Comparison of ENCODE assay signal across 1 cellular context in genomic region chr17:42246515-42246914, GRCh38.
TF ChIP-seq lines count a peak whose summit lies in the region.

No MANE protein-coding gene starts in this region.

TF ChIP-seq in HepG2, 621 proteins besides CTCF, POLR2A, EP300 and RAD21 (continued from another document):
- TF ChIP-seq PAXIP1 (CRISPR knock-in tag; conservative IDR thresholded peaks at IDR 0.05): peak; percentile 58; the same call in 1 of the 2 replicates
